In the genomic region with DNA sequence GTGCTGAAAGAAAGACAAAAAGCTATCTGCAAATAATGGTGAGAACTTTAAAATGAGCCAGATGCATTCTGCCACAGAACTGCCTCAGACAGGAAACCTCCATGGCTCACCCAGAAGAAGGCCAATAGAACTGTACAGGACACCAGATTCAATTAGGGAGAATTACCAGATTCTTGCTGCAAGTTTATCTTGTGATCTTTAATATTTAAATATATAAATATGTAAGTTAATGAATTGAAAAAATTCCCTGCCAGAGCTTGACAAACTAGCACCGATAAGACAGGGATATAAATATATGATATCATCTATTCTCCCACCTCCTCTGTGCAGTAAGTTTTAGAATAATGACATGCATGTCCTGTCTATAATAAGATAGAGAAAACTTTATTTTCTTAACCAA, we compare ENCODE assay signal across 31 cellular contexts.
"Had no signal": no experiment of that assay in that cellular context is flagged by ENCODE, and none has a peak within 500 bp of the region (broad histone marks: within the 10 kb centered on the region; RNA-seq: fewer than 3 reads in every experiment).

No MANE protein-coding gene starts in this region.

- FAIRE-seq: colon had no signal

- DNase-seq: activated CD4-positive, alpha-beta memory T cell treated with anti-CD3 and anti-CD28 coated beads for 36 hours; activated CD4-positive, alpha-beta T cell treated with anti-CD3 and anti-CD28 coated beads for 36 hours; activated CD4-positive, alpha-beta T cell treated with anti-CD3 and anti-CD28 coated beads, Interleukin-2, amount 10 ng/mL, durations not matched to agents 24 days and 14 days; activated CD4-positive, CD25-positive, alpha-beta regulatory T cell; activated CD4-positive, CD25-positive, alpha-beta regulatory T cell treated with anti-CD3 and anti-CD28 coated beads, Interleukin-2, amount 50 U/mL, for 72 hours; activated CD8-positive, alpha-beta memory T cell treated with anti-CD3 and anti-CD28 coated beads, Interleukin-2, amount 10 ng/mL, durations not matched to agents 7 days and 5 days; activated CD8-positive, alpha-beta memory T cell treated with anti-CD3 and anti-CD28 coated beads, Interleukin-2, amount 50 U/mL, for 4 hours; activated CD8-positive, alpha-beta T cell treated with anti-CD3 and anti-CD28 coated beads, Interleukin-2, amount 10 ng/mL, durations not matched to agents 7 days and 5 days; activated effector memory CD4-positive, alpha-beta T cell treated with anti-CD3 and anti-CD28 coated beads, Interleukin-2, amount 50 U/mL, for 16 hours; activated naive CD4-positive, alpha-beta T cell treated with anti-CD3 and anti-CD28 coated beads for 36 hours; activated naive CD8-positive, alpha-beta T cell treated with anti-CD3 and anti-CD28 coated beads for 36 hours; activated naive CD8-positive, alpha-beta T cell treated with anti-CD3 and anti-CD28 coated beads, Interleukin-2, amount 50 U/mL, for 24 hours; activated T-cell treated with anti-CD3 and anti-CD28 coated beads, Interleukin-2, amount 50 U/mL, for 1 hour; activated T-cell treated with anti-CD3 and anti-CD28 coated beads, Interleukin-2, amount 50 U/mL, for 48 hours; adrenal gland; amygdala; aorta; body of pancreas; caudate nucleus; cortex of kidney; dermis blood vessel endothelial cell; effector CD8-positive, alpha-beta T cell; endodermal cell; erythroblast; foreskin keratinocyte; gastrocnemius medialis; glutamatergic neuron; heart left ventricle; T-helper 2 cell had no signal

- H3K4me3 ChIP-seq: adrenal gland, body of pancreas, esophagus muscularis mucosa, gastrocnemius medialis, heart left ventricle had no signal

- H3K27me3 ChIP-seq: adrenal gland, body of pancreas, esophagus muscularis mucosa, foreskin keratinocyte, gastrocnemius medialis, heart left ventricle had no signal

- H3K4me1 ChIP-seq: adrenal gland, esophagus muscularis mucosa, gastrocnemius medialis had no signal

- H3K36me3 ChIP-seq: adrenal gland, esophagus muscularis mucosa, gastrocnemius medialis, heart left ventricle had no signal

- H3K27ac ChIP-seq: adrenal gland, body of pancreas, esophagus muscularis mucosa, foreskin keratinocyte, gastrocnemius medialis, heart left ventricle had no signal

- H3K9me3 ChIP-seq: adrenal gland, body of pancreas, esophagus muscularis mucosa, gastrocnemius medialis, heart left ventricle had no signal

- ATAC-seq: activated CD4-positive, alpha-beta T cell treated with anti-CD3 and anti-CD28 coated beads for 36 hours; activated CD8-positive, alpha-beta memory T cell treated with anti-CD3 and anti-CD28 coated beads, Interleukin-2, amount 10 ng/mL, durations not matched to agents 7 days and 5 days; activated CD8-positive, alpha-beta T cell treated with anti-CD3 and anti-CD28 coated beads, Interleukin-2, amount 10 ng/mL, durations not matched to agents 7 days and 5 days; activated naive CD8-positive, alpha-beta T cell treated with anti-CD3 and anti-CD28 coated beads, Interleukin-2, amount 50 U/mL, for 24 hours; body of pancreas; foreskin keratinocyte; gastrocnemius medialis; heart left ventricle had no signal
